Comparison of ENCODE assay signal across 17 cellular contexts in the genomic region with DNA sequence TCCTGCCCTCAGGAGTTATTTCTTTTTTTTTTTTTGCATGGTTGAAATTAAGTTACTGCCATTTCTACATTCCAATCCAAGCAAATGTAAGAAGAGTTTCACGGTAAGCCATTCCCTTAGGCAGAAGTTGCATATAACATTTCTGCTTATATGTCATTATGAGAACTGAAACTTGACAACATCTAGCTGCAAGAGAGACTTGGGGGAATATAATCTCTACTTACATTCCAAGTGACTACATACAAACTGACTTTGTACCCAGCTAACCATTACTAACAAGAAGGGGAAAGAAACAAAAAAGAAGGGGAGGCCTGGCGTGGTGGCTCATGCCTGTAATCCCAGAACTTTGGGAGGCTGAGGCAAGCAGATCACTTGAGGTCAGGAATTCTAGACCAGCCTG.
"Had no signal": no experiment of that assay in that cellular context is flagged by ENCODE, and none has a peak within 500 bp of the region (broad histone marks: within the 10 kb centered on the region; RNA-seq: fewer than 3 reads in every experiment).

No MANE protein-coding gene starts in this region.

- H3K4me3 Mint-ChIP-seq: activated CD4-positive, alpha-beta memory T cell treated with anti-CD3 and anti-CD28 coated beads for 36 hours; activated CD4-positive, alpha-beta T cell treated with anti-CD3 and anti-CD28 coated beads for 36 hours; activated naive CD8-positive, alpha-beta T cell; activated T-cell treated with anti-CD3 and anti-CD28 coated beads, Interleukin-2, amount 50 U/mL, for 4 hours; brain; natural killer cell; T-cell had no signal

- H3K4me1 Mint-ChIP-seq: brain had no signal

- H3K4me3 ChIP-seq: colonic mucosa, esophagus muscularis mucosa, tibial artery had no signal

- H3K9me3 Mint-ChIP-seq: stimulated activated effector memory CD8-positive, alpha-beta T cell treated with anti-CD3 and anti-CD28 coated beads, Interleukin-12 subunit alpha, Interleukin-12 subunit beta, amount 100 ng/mL, for 72 hours had no signal

- H3K36me3 ChIP-seq: colonic mucosa, esophagus muscularis mucosa, tibial artery had no signal

- DNase-seq: activated CD4-positive, alpha-beta memory T cell treated with anti-CD3 and anti-CD28 coated beads for 36 hours; activated CD4-positive, alpha-beta T cell treated with anti-CD3 and anti-CD28 coated beads for 36 hours; activated effector memory CD4-positive, alpha-beta T cell treated with anti-CD3 and anti-CD28 coated beads, Interleukin-2, amount 50 U/mL, for 16 hours; activated T-cell treated with anti-CD3 and anti-CD28 coated beads, Interleukin-2, amount 50 U/mL, for 4 hours; amygdala; central memory CD4-positive, alpha-beta T cell; colonic mucosa; natural killer cell; posterior cingulate gyrus; retina; T-cell; T-helper 9 cell; tibial artery had no signal

- H3K9me3 ChIP-seq: colonic mucosa, esophagus muscularis mucosa had no signal

- H3K27me3 ChIP-seq: colonic mucosa, esophagus muscularis mucosa, tibial artery had no signal

- H3K36me3 Mint-ChIP-seq: brain; stimulated activated effector memory CD8-positive, alpha-beta T cell treated with anti-CD3 and anti-CD28 coated beads, Interleukin-12 subunit alpha, Interleukin-12 subunit beta, amount 100 ng/mL, for 72 hours had no signal

- H3K27ac Mint-ChIP-seq: activated CD4-positive, alpha-beta memory T cell treated with anti-CD3 and anti-CD28 coated beads for 36 hours; activated CD4-positive, alpha-beta T cell treated with anti-CD3 and anti-CD28 coated beads for 36 hours; activated naive CD8-positive, alpha-beta T cell; brain; T-cell had no signal

- H3K27ac ChIP-seq: colonic mucosa, esophagus muscularis mucosa, tibial artery had no signal

- H3K27me3 Mint-ChIP-seq: activated CD4-positive, alpha-beta memory T cell treated with anti-CD3 and anti-CD28 coated beads for 36 hours; activated CD4-positive, alpha-beta T cell treated with anti-CD3 and anti-CD28 coated beads for 36 hours; activated naive CD8-positive, alpha-beta T cell; T-cell had no signal

- H3K4me1 ChIP-seq: colonic mucosa, esophagus muscularis mucosa, tibial artery had no signal

- ATAC-seq: activated CD4-positive, alpha-beta T cell treated with anti-CD3 and anti-CD28 coated beads for 36 hours; activated T-cell treated with anti-CD3 and anti-CD28 coated beads, Interleukin-2, amount 50 U/mL, for 4 hours; natural killer cell; stimulated activated effector memory CD8-positive, alpha-beta T cell treated with anti-CD3 and anti-CD28 coated beads, Interleukin-12 subunit alpha, Interleukin-12 subunit beta, amount 100 ng/mL, for 72 hours; T-cell had no signal
